ENCODE assay signal across 8 cellular contexts in genomic region chr17:8158267-8159031, GRCh38. TPM values are rescaled to one million over a fixed set of nuclear protein-coding genes. Genes with fewer than 3 reads are reported as not detected.
A peak's percentile ranks its signal among the peaks of the same experiment; 100 is the strongest.
DNase-seq lines count a peak whose midpoint lies in the region; ATAC-seq, FAIRE-seq and TF ChIP-seq lines count a peak whose summit lies in the region.

No MANE protein-coding gene starts in this region.

- peak overlapping the region; percentile 74 to 91 (median 81) for H3K4me3 Mint-ChIP-seq in CD4-positive, CD25-positive, alpha-beta regulatory T cell

- dilution Hi-C loops in endothelial cell of umbilical vein (cut with MboI; ENCODE audit: extremely low pct_ligation_motif_present, low sequenced_read_pairs): no loop called here

- TF ChIP-seq CTCF in OCI-LY1 (IDR thresholded peaks at IDR 0.05; ENCODE audit: low read length): peak; percentile 75
- peak; percentile 73 to 87 for TF ChIP-seq CTCF in endothelial cell of umbilical vein (IDR thresholded peaks at IDR 0.05; ENCODE audit: extremely low read depth in 1 of 2, insufficient read depth in 1 of 2, low read depth in 1 of 2, low read length in 2 of 2)

- peaks cover 8 to 49% (median 39%) of the 10 kb centered on the region in 4 donors for H3K4me1 Mint-ChIP-seq in CD4-positive, CD25-positive, alpha-beta regulatory T cell

- POLR2A ChIA-PET in endothelial cell of umbilical vein (lab: Charles Lee): interaction anchor here (1.0 to 3.9 kb wide), 2 partner anchors 15 to 39 kb away, joined by 3 to 33 read pairs; no protein-coding TSS in a partner anchor

- H3K9me3 ChIP-seq in CD4-positive, CD25-positive, alpha-beta regulatory T cell (ENCODE audit: control insufficient read depth in 2 of 2, low read length in 2 of 2): no peaks in the 10 kb centered on the region
- no peaks in the 10 kb centered on the region for H3K9me3 ChIP-seq in OCI-LY1 (ENCODE audit: low read length)
- H3K9me3 ChIP-seq in endothelial cell of umbilical vein (replicated peaks; ENCODE audit: control insufficient read depth, insufficient read depth, low read length): no peaks in the 10 kb centered on the region

- peak; percentile 87 for FAIRE-seq in endothelial cell of umbilical vein (lab: Jason Lieb, UNC)

- ATAC-seq in CD4-positive, CD25-positive, alpha-beta regulatory T cell (ENCODE audit: low read depth in 2 of 2): peak in 1 of 2 donors; percentile 11
- ATAC-seq in HG02678 (IDR thresholded peaks at IDR 0.05; ENCODE audit: unreplicated experiment): no peak

- no peaks in the 10 kb centered on the region for H3K9me2 ChIP-seq in OCI-LY1 (ENCODE audit: low read depth, low read length)

- peaks cover 22% of the 10 kb centered on the region for H3K36me3 ChIP-seq in CD4-positive, CD25-positive, alpha-beta regulatory T cell (ENCODE audit: control insufficient read depth, insufficient read depth, low read length)
- peaks cover 27% of the 10 kb centered on the region for H3K36me3 ChIP-seq in OCI-LY1 (ENCODE audit: insufficient read depth, low read length)
- H3K36me3 ChIP-seq in endothelial cell of umbilical vein (ENCODE audit: control insufficient read depth in 2 of 2, extremely low read depth in 1 of 2, insufficient read depth in 2 of 2, low read length in 2 of 2): peaks cover 2 to 7% of the 10 kb centered on the region in 2 experiments

- no peak for TF ChIP-seq POLR2A in endothelial cell of umbilical vein (IDR thresholded peaks at IDR 0.05; ENCODE audit: low read depth, low read length)

- H3K27ac ChIP-seq in CD4-positive, CD25-positive, alpha-beta regulatory T cell (ENCODE audit: insufficient read depth, low read length, poor library complexity, severe bottlenecking): peak overlapping the region; percentile 98
- peak overlapping the region; percentile 62 for H3K27ac ChIP-seq in OCI-LY1 (ENCODE audit: low read depth, low read length, poor library complexity, severe bottlenecking)
- H3K27ac ChIP-seq in endothelial cell of umbilical vein (ENCODE audit: insufficient read depth, low read depth, low read length): peak overlapping the region; percentile 1

- intact Hi-C loops in endothelial cell of umbilical vein (cut with micrococcal nuclease): loop anchor here (1.0 to 2.0 kb wide), 2 partner anchors 38 to 78 kb away; no protein-coding TSS in a partner anchor

- DNase-seq in CD4-positive, CD25-positive, alpha-beta regulatory T cell: peak; percentile 78 to 86 (median 82)
- DNase-seq in HK-2 (ENCODE audit: unreplicated experiment) (peak; percentile 90), endothelial cell of umbilical vein (ENCODE audit: low read depth, low spot score) (peak; percentile 90), mucosa of gallbladder (ENCODE audit: low spot score) (peak; percentile 95)
- peak; percentile 96 for DNase-seq in activated CD8-positive, alpha-beta memory T cell treated with anti-CD3 and anti-CD28 coated beads, Interleukin-2, amount 50 U/mL, for 48 hours
- peak; percentile 70 to 78 for DNase-seq in stimulated activated CD8-positive, alpha-beta memory T cell treated with anti-CD3 and anti-CD28 coated beads, Interleukin-4, amount 100 ng/mL, for 1 hour (ENCODE audit: low read depth in 2 of 2, low spot score in 1 of 2)

- H4K20me1 ChIP-seq in OCI-LY1 (ENCODE audit: insufficient read depth, low read length): no peaks in the 10 kb centered on the region
- no peaks in the 10 kb centered on the region for H4K20me1 ChIP-seq in endothelial cell of umbilical vein (replicated peaks; ENCODE audit: control insufficient read depth, extremely low read depth, insufficient read depth, low read length)

- peak overlapping the region; percentile 14; the same call in 1 of the 2 replicates for H3K4me2 ChIP-seq in OCI-LY1 (ENCODE audit: low read length)
- no peak overlapping the region for H3K4me2 ChIP-seq in endothelial cell of umbilical vein (ENCODE audit: insufficient read depth, low read length)

- H3K79me2 ChIP-seq in OCI-LY1 (ENCODE audit: insufficient read depth, low read length): peaks cover 9% of the 10 kb centered on the region; the same call in 1 of the 2 replicates
- H3K79me2 ChIP-seq in endothelial cell of umbilical vein (ENCODE audit: control insufficient read depth, insufficient read depth, low read length): peaks cover 20% of the 10 kb centered on the region

- peaks cover 25% of the 10 kb centered on the region for H3K36me3 Mint-ChIP-seq in CD4-positive, CD25-positive, alpha-beta regulatory T cell

- H3F3A ChIP-seq in OCI-LY1 (ENCODE audit: insufficient read depth, low read length): no peaks in the 10 kb centered on the region

- no peaks in the 10 kb centered on the region for H3K27me3 ChIP-seq in CD4-positive, CD25-positive, alpha-beta regulatory T cell (ENCODE audit: control insufficient read depth, insufficient read depth, low read length)
- H3K27me3 ChIP-seq in OCI-LY1 (ENCODE audit: insufficient read depth, low read length): no peaks in the 10 kb centered on the region
- H3K27me3 ChIP-seq in endothelial cell of umbilical vein (ENCODE audit: control insufficient read depth in 2 of 2, insufficient read depth in 2 of 2, low read length in 2 of 2): no peaks in the 10 kb centered on the region

- H3K9me1 ChIP-seq in endothelial cell of umbilical vein (replicated peaks; ENCODE audit: control insufficient read depth, extremely low read depth, insufficient read depth, low read length): no peaks in the 10 kb centered on the region

- H3K27me3 Mint-ChIP-seq in CD4-positive, CD25-positive, alpha-beta regulatory T cell: peaks cover 5% of the 10 kb centered on the region

- H2AFZ ChIP-seq in OCI-LY1 (ENCODE audit: low read length) (no peak overlapping the region), endothelial cell of umbilical vein (ENCODE audit: low read depth, low read length) (no peak overlapping the region)

- no TSS peak for BruUV-seq in endothelial cell of umbilical vein (replicated peaks; lab: Mats Ljungman, UMichigan)

- H3K4me1 ChIP-seq in CD4-positive, CD25-positive, alpha-beta regulatory T cell (ENCODE audit: control insufficient read depth, insufficient read depth, low read length, poor library complexity, severe bottlenecking): peaks cover 80% of the 10 kb centered on the region
- H3K4me1 ChIP-seq in OCI-LY1 (ENCODE audit: insufficient read depth, low read length, severe bottlenecking) (peaks cover 59% of the 10 kb centered on the region), endothelial cell of umbilical vein (ENCODE audit: control insufficient read depth, extremely low read depth, insufficient read depth, low read length) (peaks cover 38% of the 10 kb centered on the region)

- H3K9ac ChIP-seq in OCI-LY1 (ENCODE audit: low read length) (no peak overlapping the region), endothelial cell of umbilical vein (replicated peaks; ENCODE audit: extremely low read depth, insufficient read depth, low read length) (no peak overlapping the region)

- CTCF ChIA-PET in endothelial cell of umbilical vein (lab: Charles Lee): interaction anchor here (0.6 to 6.3 kb wide), 14 partner anchors 15 to 98 kb away, joined by 3 to 72 read pairs (median 3); partner anchors contain the start of gene HES7

- peak overlapping the region; percentile 54 for H3K4me3 ChIP-seq in CD4-positive, CD25-positive, alpha-beta regulatory T cell (ENCODE audit: low read depth, low read length)
- H3K4me3 ChIP-seq in OCI-LY1 (ENCODE audit: low read depth, low read length, poor library complexity, severe bottlenecking): no peak overlapping the region
- H3K4me3 ChIP-seq in endothelial cell of umbilical vein (replicated peaks in 1 of 3; ENCODE audit: insufficient read depth in 1 of 3, low read depth in 1 of 3, low read length in 3 of 3): no peak overlapping the region

- H3K9me3 Mint-ChIP-seq in CD4-positive, CD25-positive, alpha-beta regulatory T cell: peaks cover 0 to 1% (median 0%) of the 10 kb centered on the region in 7 donors

- H3K27ac Mint-ChIP-seq in CD4-positive, CD25-positive, alpha-beta regulatory T cell: peak overlapping the region in 2 of 3 donors; percentile 82 to 97

RNA-seq across cellular contexts. Expression of gene VAMP2, which starts 4.3 kb away (rescaled TPM):
- 205 TPM for total RNA-seq in CD4-positive, CD25-positive, alpha-beta regulatory T cell
- polyA plus RNA-seq in CD4-positive, CD25-positive, alpha-beta regulatory T cell: 10 to 100 TPM; 42.7 to 60.4 (median 59.3) TPM
- total RNA-seq in endothelial cell of umbilical vein: 31.7 and 35.9 TPM in 2 replicates
- 28.7 and 38.0 TPM in 2 replicates for polyA plus RNA-seq in endothelial cell of umbilical vein
- 28.5 and 29.9 TPM in 2 replicates for polyA plus RNA-seq in endothelial cell of umbilical vein (2011; cell fraction: cytosol; rRNA removed)
- polyA plus RNA-seq in endothelial cell of umbilical vein (2011; cell fraction: nucleus; rRNA removed): 40.8 and 49.0 TPM in 2 replicates
- polyA plus RNA-seq in endothelial cell of umbilical vein (2012): 26.6 and 29.8 TPM in 2 replicates
- 14.1 and 18.6 TPM in 2 replicates for polyA minus RNA-seq in endothelial cell of umbilical vein
- 4.8 TPM for polyA minus RNA-seq in endothelial cell of umbilical vein (2011; cell fraction: cytosol; rRNA and poly(A)+ RNA removed)
- 12.2 and 14.6 TPM in 2 replicates for polyA minus RNA-seq in endothelial cell of umbilical vein (2011; cell fraction: nucleus; rRNA and poly(A)+ RNA removed)
- total RNA-seq in mucosa of gallbladder: 73.8 TPM

RNA-seq across cellular contexts. Expression of gene PER1, which starts 6.2 kb away (rescaled TPM):
- total RNA-seq in CD4-positive, CD25-positive, alpha-beta regulatory T cell: 1,740 TPM
- 1 to 10 TPM; 4.8 to 7.7 (median 6.2) TPM for polyA plus RNA-seq in CD4-positive, CD25-positive, alpha-beta regulatory T cell
- total RNA-seq in endothelial cell of umbilical vein (32.1 and 36.5 TPM in 2 replicates), mucosa of gallbladder (123 TPM)
- 12.1 and 13.6 TPM in 2 replicates for polyA plus RNA-seq in endothelial cell of umbilical vein
- polyA plus RNA-seq in endothelial cell of umbilical vein (2011; cell fraction: cytosol; rRNA removed): 4.5 and 8.9 TPM in 2 replicates
- polyA plus RNA-seq in endothelial cell of umbilical vein (2011; cell fraction: nucleus; rRNA removed): 62.6 and 82.7 TPM in 2 replicates
- polyA plus RNA-seq in endothelial cell of umbilical vein (2012): 11.4 and 13.3 TPM in 2 replicates
- 22.8 and 40.7 TPM in 2 replicates for polyA minus RNA-seq in endothelial cell of umbilical vein
- 12.3 TPM for polyA minus RNA-seq in endothelial cell of umbilical vein (2011; cell fraction: cytosol; rRNA and poly(A)+ RNA removed)
- polyA minus RNA-seq in endothelial cell of umbilical vein (2011; cell fraction: nucleus; rRNA and poly(A)+ RNA removed): 49.0 and 77.9 TPM in 2 replicates

RNA-seq across cellular contexts. Expression of gene TMEM107, which starts 17.7 kb away (rescaled TPM):
- total RNA-seq in CD4-positive, CD25-positive, alpha-beta regulatory T cell: 27.3 TPM
- polyA plus RNA-seq in CD4-positive, CD25-positive, alpha-beta regulatory T cell: 10 to 100 TPM; 20.6 to 38.9 (median 29.9) TPM
- total RNA-seq in endothelial cell of umbilical vein (20.0 and 20.4 TPM in 2 replicates), mucosa of gallbladder (22.5 TPM)
- 31.6 and 36.9 TPM in 2 replicates for polyA plus RNA-seq in endothelial cell of umbilical vein
- 19.7 and 20.9 TPM in 2 replicates for polyA plus RNA-seq in endothelial cell of umbilical vein (2011; cell fraction: cytosol; rRNA removed)
- polyA plus RNA-seq in endothelial cell of umbilical vein (2011; cell fraction: nucleus; rRNA removed): 13.5 and 14.4 TPM in 2 replicates
- 15.9 and 18.3 TPM in 2 replicates for polyA plus RNA-seq in endothelial cell of umbilical vein (2012)
- 80.7 and 114 TPM in 2 replicates for polyA minus RNA-seq in endothelial cell of umbilical vein
- polyA minus RNA-seq in endothelial cell of umbilical vein (2011; cell fraction: cytosol; rRNA and poly(A)+ RNA removed): 29.3 TPM
- polyA minus RNA-seq in endothelial cell of umbilical vein (2011; cell fraction: nucleus; rRNA and poly(A)+ RNA removed): 65.0 and 76.3 TPM in 2 replicates

RNA-seq across cellular contexts. Expression of gene BORCS6, which starts 31.5 kb away (rescaled TPM):
- total RNA-seq in CD4-positive, CD25-positive, alpha-beta regulatory T cell: 10.1 TPM
- 10 to 100 TPM; 23.6 to 29.9 (median 25.4) TPM for polyA plus RNA-seq in CD4-positive, CD25-positive, alpha-beta regulatory T cell
- total RNA-seq in endothelial cell of umbilical vein (8.3 and 9.0 TPM in 2 replicates), mucosa of gallbladder (12.4 TPM)
- 8.0 and 9.7 TPM in 2 replicates for polyA plus RNA-seq in endothelial cell of umbilical vein
- 4.8 and 6.6 TPM in 2 replicates for polyA plus RNA-seq in endothelial cell of umbilical vein (2011; cell fraction: cytosol; rRNA removed)
- polyA plus RNA-seq in endothelial cell of umbilical vein (2011; cell fraction: nucleus; rRNA removed): 2.5 and 2.8 TPM in 2 replicates
- polyA plus RNA-seq in endothelial cell of umbilical vein (2012): 3.7 and 4.4 TPM in 2 replicates
- 3.1 and 4.6 TPM in 2 replicates for polyA minus RNA-seq in endothelial cell of umbilical vein
- 8.5 TPM for polyA minus RNA-seq in endothelial cell of umbilical vein (2011; cell fraction: cytosol; rRNA and poly(A)+ RNA removed)
- 1.0 and 2.1 TPM in 2 replicates for polyA minus RNA-seq in endothelial cell of umbilical vein (2011; cell fraction: nucleus; rRNA and poly(A)+ RNA removed)

RNA-seq across cellular contexts. Expression of gene HES7, which starts 34.5 kb away (rescaled TPM):
- total RNA-seq in CD4-positive, CD25-positive, alpha-beta regulatory T cell: not detected
- polyA plus RNA-seq in CD4-positive, CD25-positive, alpha-beta regulatory T cell: not detected
- total RNA-seq in endothelial cell of umbilical vein (0.51 TPM in 1 of 2 replicates, not detected in the other), mucosa of gallbladder (0.78 TPM)
- polyA plus RNA-seq in endothelial cell of umbilical vein: 0.19 and 0.33 TPM in 2 replicates
- polyA plus RNA-seq in endothelial cell of umbilical vein (2011; cell fraction: cytosol; rRNA removed): not detected in 2 replicates
- polyA plus RNA-seq in endothelial cell of umbilical vein (2011; cell fraction: nucleus; rRNA removed): 0.35 and 0.45 TPM in 2 replicates
- polyA plus RNA-seq in endothelial cell of umbilical vein (2012): 0.50 and 0.56 TPM in 2 replicates
- polyA minus RNA-seq in endothelial cell of umbilical vein: not detected in 2 replicates
- polyA minus RNA-seq in endothelial cell of umbilical vein (2011; cell fraction: cytosol; rRNA and poly(A)+ RNA removed): 21.1 TPM
- not detected in 2 replicates for polyA minus RNA-seq in endothelial cell of umbilical vein (2011; cell fraction: nucleus; rRNA and poly(A)+ RNA removed)

Comparison
In these comparisons a context has a peak if more than half of its experiments do, and no peak if none do; other contexts are left out.
1. H3K27ac ChIP-seq: peak in every context shown above with its lines; median percentile 98 in CD4-positive, CD25-positive, alpha-beta regulatory T cell; 62 in OCI-LY1; 1 in endothelial cell of umbilical vein.
2. RNA of gene PER1, which starts 6.2 kb away (total RNA-seq): 1,740 TPM in CD4-positive, CD25-positive, alpha-beta regulatory T cell (single experiment); 123 TPM in mucosa of gallbladder (single experiment) and 32.1 to 36.5 TPM in endothelial cell of umbilical vein; every median in the first group is over 10 times any median in the second.
3. Peak in every context shown above with its lines, with median percentiles within 50 percentile points of each other: DNase-seq.